ENCODE assay signal across 3 cellular contexts in genomic region chr1:51193564-51193963, GRCh38.
TF ChIP-seq lines count a peak whose summit lies in the region.

No MANE protein-coding gene starts in this region.

TF ChIP-seq in GM23338, 12 proteins besides CTCF, POLR2A, EP300 and RAD21:
- TF ChIP-seq POLR2AphosphoS5 (IDR thresholded peaks at IDR 0.05; ENCODE audit: low read depth), result no peak
- TF ChIP-seq JUNB (IDR thresholded peaks at IDR 0.05; ENCODE audit: unreplicated experiment), result no peak
- TF ChIP-seq STAT1 (IDR thresholded peaks at IDR 0.05; ENCODE audit: unreplicated experiment), result no peak
- TF ChIP-seq EZH2phosphoT487 (IDR thresholded peaks at IDR 0.05; ENCODE audit: unreplicated experiment), result no peak
- no peak for TF ChIP-seq ETS1 (IDR thresholded peaks at IDR 0.05)
- TF ChIP-seq REST (IDR thresholded peaks at IDR 0.05; ENCODE audit: unreplicated experiment), result no peak
- TF ChIP-seq ZNF114 (CRISPR knock-in tag; IDR thresholded peaks at IDR 0.05), result no peak

TF ChIP-seq in H1, 55 proteins besides CTCF, POLR2A, EP300 and RAD21:
- no peak for TF ChIP-seq SAP30 (IDR thresholded peaks at IDR 0.05; ENCODE audit: insufficient read depth, insufficient replicate concordance, low read length)
- TF ChIP-seq CHD1 (IDR thresholded peaks at IDR 0.05; ENCODE audit: low read depth, low read length), result no peak
- no peak for TF ChIP-seq TAF1 (IDR thresholded peaks at IDR 0.05; ENCODE audit: low read depth, low read length)
- TF ChIP-seq CEBPB (IDR thresholded peaks at IDR 0.05; ENCODE audit: low read depth, low read length), result no peak
- peak; percentile 40; the same call in 1 of the 2 replicates for TF ChIP-seq MAFK (IDR thresholded peaks at IDR 0.05; ENCODE audit: low read depth, low read length)
- TF ChIP-seq FOSL1 (IDR thresholded peaks at IDR 0.05; ENCODE audit: insufficient read depth, low read depth, low read length), result no peak

TF ChIP-seq in SK-N-SH, 30 proteins besides CTCF, POLR2A, EP300 and RAD21:
- TF ChIP-seq POLR2AphosphoS5 (IDR thresholded peaks at IDR 0.05; ENCODE audit: low read depth, low read length), result no peak
- TF ChIP-seq RXRA (IDR thresholded peaks at IDR 0.05; ENCODE audit: borderline replicate concordance, low read depth), result no peak
- no peak for TF ChIP-seq MXI1 (IDR thresholded peaks at IDR 0.05; ENCODE audit: low read depth, low read length)
- no peak for TF ChIP-seq EZH2phosphoT487 (IDR thresholded peaks at IDR 0.05; ENCODE audit: borderline replicate concordance, low read depth)
- no peak for TF ChIP-seq TAF1 (IDR thresholded peaks at IDR 0.05; ENCODE audit: borderline replicate concordance, low read depth, low read length)
- TF ChIP-seq MEF2A (IDR thresholded peaks at IDR 0.05; ENCODE audit: borderline replicate concordance, low read depth), result no peak
- TF ChIP-seq GABPA (IDR thresholded peaks at IDR 0.05; ENCODE audit: low read depth), result no peak
- no peak for TF ChIP-seq MAX (IDR thresholded peaks at IDR 0.05; ENCODE audit: low read depth)
- TF ChIP-seq FOXJ3 (CRISPR knock-in tag; IDR thresholded peaks at IDR 0.05), result no peak
- TF ChIP-seq REST (IDR thresholded peaks at IDR 0.05; ENCODE audit: low read depth, low read length), result no peak
- no peak for TF ChIP-seq TEAD4 (IDR thresholded peaks at IDR 0.05; ENCODE audit: borderline replicate concordance, insufficient read depth)
- no peak for TF ChIP-seq RFX5 (IDR thresholded peaks at IDR 0.05; ENCODE audit: low read length)
- TF ChIP-seq ELF1 (IDR thresholded peaks at IDR 0.05), result no peak
- TF ChIP-seq SMC3 (IDR thresholded peaks at IDR 0.05; ENCODE audit: low read depth, low read length), result no peak
- TF ChIP-seq USF1 (IDR thresholded peaks at IDR 0.05; ENCODE audit: borderline replicate concordance, low read depth), result no peak
- TF ChIP-seq CHD2 (IDR thresholded peaks at IDR 0.05; ENCODE audit: low read length, partially characterized antibody), result no peak
- no peak for TF ChIP-seq YY1 (IDR thresholded peaks at IDR 0.05; ENCODE audit: low read depth)
- TF ChIP-seq ZBTB33 (IDR thresholded peaks at IDR 0.05; ENCODE audit: borderline replicate concordance, low read depth), result no peak
- no peak for TF ChIP-seq NFIC (IDR thresholded peaks at IDR 0.05; ENCODE audit: borderline replicate concordance)
